ENCODE assay signal across 1 cellular context in the genomic region with DNA sequence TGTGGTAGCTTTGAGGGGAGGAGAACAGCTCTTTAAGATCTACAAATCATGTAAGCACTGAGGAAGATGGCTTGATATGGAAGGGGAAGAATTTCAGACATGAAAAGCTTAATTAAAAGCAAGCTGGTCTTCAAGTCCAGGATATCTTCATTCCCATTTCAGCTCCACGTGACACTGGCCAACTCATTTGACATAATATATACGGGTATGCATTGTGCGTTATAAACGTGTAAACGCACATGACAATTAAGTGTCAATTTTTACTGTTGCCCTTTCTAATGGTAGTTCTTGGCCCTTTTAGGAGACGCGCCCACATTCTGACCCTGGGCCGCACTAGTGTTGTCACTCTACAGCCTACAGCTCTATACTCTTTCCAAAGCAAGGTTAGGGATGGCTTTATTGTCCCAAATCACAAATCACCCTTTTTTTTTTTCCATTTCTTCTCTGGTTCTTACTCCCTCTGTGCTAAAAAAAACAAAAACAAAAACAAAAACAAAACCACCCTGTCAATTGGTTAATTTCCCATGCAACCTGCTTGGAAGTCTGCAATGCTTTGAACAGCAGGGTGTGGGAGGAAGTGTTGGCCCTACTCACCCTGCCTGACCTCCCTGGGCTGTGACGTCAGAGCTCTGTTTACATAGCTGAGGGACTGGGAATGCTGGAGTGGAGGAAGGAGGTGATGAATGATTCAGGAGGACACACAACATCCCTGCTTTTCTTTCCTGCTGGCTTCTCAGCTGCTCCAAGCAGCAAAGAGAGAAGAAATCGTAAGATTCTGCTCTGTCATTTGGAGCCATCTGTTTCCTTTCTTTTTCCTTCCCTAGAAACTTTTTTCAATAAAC.
TF ChIP-seq lines count a peak whose summit lies in the region.

No MANE protein-coding gene starts in this region.

TF ChIP-seq in HEK293, 187 proteins besides CTCF, POLR2A, EP300 and RAD21 (continued from another document and continues in another):
- TF ChIP-seq KLF16 (tag by site-specific recombination; IDR thresholded peaks at IDR 0.05) (no peak), ZFP69B (tag by site-specific recombination; IDR thresholded peaks at IDR 0.05) (no peak), KLF10 (tag by site-specific recombination; IDR thresholded peaks at IDR 0.05) (0 out of 2 replicates have a peak, but pooled peaks have one; percentile 31), ZNF133 (tag by site-specific recombination; IDR thresholded peaks at IDR 0.05) (no peak), TRIM28 (IDR thresholded peaks at IDR 0.05; ENCODE audit: borderline replicate concordance, low read length) (no peak), ZSCAN30 (tag by site-specific recombination; IDR thresholded peaks at IDR 0.05) (no peak), ZNF426 (tag by site-specific recombination; IDR thresholded peaks at IDR 0.05) (no peak), ZNF292 (tag by site-specific recombination; IDR thresholded peaks at IDR 0.05; ENCODE audit: borderline replicate concordance, low read depth) (no peak), ZNF324 (tag by site-specific recombination; IDR thresholded peaks at IDR 0.05) (no peak), ZFP41 (tag by site-specific recombination; IDR thresholded peaks at IDR 0.05; ENCODE audit: borderline replicate concordance) (no peak), KLF8 (tag by site-specific recombination; IDR thresholded peaks at IDR 0.05) (0 out of 2 replicates have a peak, but pooled peaks have one; percentile 29), SP7 (tag by site-specific recombination; IDR thresholded peaks at IDR 0.05) (peak; percentile 57; the same call in 1 of the 2 replicates), ZNF266 (tag by site-specific recombination; IDR thresholded peaks at IDR 0.05; ENCODE audit: low read depth) (no peak), ZNF549 (tag by site-specific recombination; IDR thresholded peaks at IDR 0.05) (no peak), ZNF660 (tag by site-specific recombination; IDR thresholded peaks at IDR 0.05) (no peak), ZNF529 (tag by site-specific recombination; IDR thresholded peaks at IDR 0.05; ENCODE audit: insufficient replicate concordance) (no peak), ZNF544 (tag by site-specific recombination; IDR thresholded peaks at IDR 0.05) (no peak), REPIN1 (tag by site-specific recombination; IDR thresholded peaks at IDR 0.05; ENCODE audit: low read depth) (no peak), KLF9 (tag by site-specific recombination; IDR thresholded peaks at IDR 0.05; ENCODE audit: low read depth) (no peak), ZNF311 (tag by site-specific recombination; IDR thresholded peaks at IDR 0.05; ENCODE audit: borderline replicate concordance) (no peak), ZNF792 (tag by site-specific recombination; IDR thresholded peaks at IDR 0.05) (no peak), ZNF76 (tag by site-specific recombination; IDR thresholded peaks at IDR 0.05; ENCODE audit: borderline replicate concordance, low read depth) (no peak), GLIS1 (tag by site-specific recombination; IDR thresholded peaks at IDR 0.05) (peak; percentile 82), SCRT2 (tag by site-specific recombination; IDR thresholded peaks at IDR 0.05) (no peak), ZNF747 (tag by site-specific recombination; IDR thresholded peaks at IDR 0.05) (no peak), ZNF600 (tag by site-specific recombination; IDR thresholded peaks at IDR 0.05) (peak; percentile 17; the same call in 1 of the 2 replicates), ZNF184 (tag by site-specific recombination; IDR thresholded peaks at IDR 0.05) (no peak), ZNF701 (tag by site-specific recombination; IDR thresholded peaks at IDR 0.05) (no peak), ZNF423 (tag by site-specific recombination; IDR thresholded peaks at IDR 0.05) (no peak), ZNF837 (tag by site-specific recombination; IDR thresholded peaks at IDR 0.05) (no peak)
- TF ChIP-seq, protein P1, sequence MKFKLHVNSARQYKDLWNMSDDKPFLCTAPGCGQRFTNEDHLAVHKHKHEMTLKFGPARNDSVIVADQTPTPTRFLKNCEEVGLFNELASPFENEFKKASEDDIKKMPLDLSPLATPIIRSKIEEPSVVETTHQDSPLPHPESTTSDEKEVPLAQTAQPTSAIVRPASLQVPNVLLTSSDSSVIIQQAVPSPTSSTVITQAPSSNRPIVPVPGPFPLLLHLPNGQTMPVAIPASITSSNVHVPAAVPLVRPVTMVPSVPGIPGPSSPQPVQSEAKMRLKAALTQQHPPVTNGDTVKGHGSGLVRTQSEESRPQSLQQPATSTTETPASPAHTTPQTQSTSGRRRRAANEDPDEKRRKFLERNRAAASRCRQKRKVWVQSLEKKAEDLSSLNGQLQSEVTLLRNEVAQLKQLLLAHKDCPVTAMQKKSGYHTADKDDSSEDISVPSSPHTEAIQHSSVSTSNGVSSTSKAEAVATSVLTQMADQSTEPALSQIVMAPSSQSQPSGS (tag by site-specific recombination; IDR thresholded peaks at IDR 0.05; ENCODE audit: low read depth), result peak; percentile 78
- TF ChIP-seq, protein P2, sequence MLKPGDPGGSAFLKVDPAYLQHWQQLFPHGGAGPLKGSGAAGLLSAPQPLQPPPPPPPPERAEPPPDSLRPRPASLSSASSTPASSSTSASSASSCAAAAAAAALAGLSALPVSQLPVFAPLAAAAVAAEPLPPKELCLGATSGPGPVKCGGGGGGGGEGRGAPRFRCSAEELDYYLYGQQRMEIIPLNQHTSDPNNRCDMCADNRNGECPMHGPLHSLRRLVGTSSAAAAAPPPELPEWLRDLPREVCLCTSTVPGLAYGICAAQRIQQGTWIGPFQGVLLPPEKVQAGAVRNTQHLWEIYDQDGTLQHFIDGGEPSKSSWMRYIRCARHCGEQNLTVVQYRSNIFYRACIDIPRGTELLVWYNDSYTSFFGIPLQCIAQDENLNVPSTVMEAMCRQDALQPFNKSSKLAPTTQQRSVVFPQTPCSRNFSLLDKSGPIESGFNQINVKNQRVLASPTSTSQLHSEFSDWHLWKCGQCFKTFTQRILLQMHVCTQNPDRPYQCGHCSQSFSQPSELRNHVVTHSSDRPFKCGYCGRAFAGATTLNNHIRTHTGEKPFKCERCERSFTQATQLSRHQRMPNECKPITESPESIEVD (tag by site-specific recombination; IDR thresholded peaks at IDR 0.05), result no peak
- TF ChIP-seq, protein P3, sequence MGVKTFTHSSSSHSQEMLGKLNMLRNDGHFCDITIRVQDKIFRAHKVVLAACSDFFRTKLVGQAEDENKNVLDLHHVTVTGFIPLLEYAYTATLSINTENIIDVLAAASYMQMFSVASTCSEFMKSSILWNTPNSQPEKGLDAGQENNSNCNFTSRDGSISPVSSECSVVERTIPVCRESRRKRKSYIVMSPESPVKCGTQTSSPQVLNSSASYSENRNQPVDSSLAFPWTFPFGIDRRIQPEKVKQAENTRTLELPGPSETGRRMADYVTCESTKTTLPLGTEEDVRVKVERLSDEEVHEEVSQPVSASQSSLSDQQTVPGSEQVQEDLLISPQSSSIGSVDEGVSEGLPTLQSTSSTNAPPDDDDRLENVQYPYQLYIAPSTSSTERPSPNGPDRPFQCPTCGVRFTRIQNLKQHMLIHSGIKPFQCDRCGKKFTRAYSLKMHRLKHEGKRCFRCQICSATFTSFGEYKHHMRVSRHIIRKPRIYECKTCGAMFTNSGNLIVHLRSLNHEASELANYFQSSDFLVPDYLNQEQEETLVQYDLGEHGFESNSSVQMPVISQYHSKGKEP (tag by site-specific recombination; IDR thresholded peaks at IDR 0.05), result no peak
- TF ChIP-seq, protein P4, sequence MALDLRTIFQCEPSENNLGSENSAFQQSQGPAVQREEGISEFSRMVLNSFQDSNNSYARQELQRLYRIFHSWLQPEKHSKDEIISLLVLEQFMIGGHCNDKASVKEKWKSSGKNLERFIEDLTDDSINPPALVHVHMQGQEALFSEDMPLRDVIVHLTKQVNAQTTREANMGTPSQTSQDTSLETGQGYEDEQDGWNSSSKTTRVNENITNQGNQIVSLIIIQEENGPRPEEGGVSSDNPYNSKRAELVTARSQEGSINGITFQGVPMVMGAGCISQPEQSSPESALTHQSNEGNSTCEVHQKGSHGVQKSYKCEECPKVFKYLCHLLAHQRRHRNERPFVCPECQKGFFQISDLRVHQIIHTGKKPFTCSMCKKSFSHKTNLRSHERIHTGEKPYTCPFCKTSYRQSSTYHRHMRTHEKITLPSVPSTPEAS (tag by site-specific recombination; IDR thresholded peaks at IDR 0.05), result no peak
- TF ChIP-seq, protein P5, sequence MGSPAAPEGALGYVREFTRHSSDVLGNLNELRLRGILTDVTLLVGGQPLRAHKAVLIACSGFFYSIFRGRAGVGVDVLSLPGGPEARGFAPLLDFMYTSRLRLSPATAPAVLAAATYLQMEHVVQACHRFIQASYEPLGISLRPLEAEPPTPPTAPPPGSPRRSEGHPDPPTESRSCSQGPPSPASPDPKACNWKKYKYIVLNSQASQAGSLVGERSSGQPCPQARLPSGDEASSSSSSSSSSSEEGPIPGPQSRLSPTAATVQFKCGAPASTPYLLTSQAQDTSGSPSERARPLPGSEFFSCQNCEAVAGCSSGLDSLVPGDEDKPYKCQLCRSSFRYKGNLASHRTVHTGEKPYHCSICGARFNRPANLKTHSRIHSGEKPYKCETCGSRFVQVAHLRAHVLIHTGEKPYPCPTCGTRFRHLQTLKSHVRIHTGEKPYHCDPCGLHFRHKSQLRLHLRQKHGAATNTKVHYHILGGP (tag by site-specific recombination; IDR thresholded peaks at IDR 0.05), result no peak
- TF ChIP-seq, protein P6, sequence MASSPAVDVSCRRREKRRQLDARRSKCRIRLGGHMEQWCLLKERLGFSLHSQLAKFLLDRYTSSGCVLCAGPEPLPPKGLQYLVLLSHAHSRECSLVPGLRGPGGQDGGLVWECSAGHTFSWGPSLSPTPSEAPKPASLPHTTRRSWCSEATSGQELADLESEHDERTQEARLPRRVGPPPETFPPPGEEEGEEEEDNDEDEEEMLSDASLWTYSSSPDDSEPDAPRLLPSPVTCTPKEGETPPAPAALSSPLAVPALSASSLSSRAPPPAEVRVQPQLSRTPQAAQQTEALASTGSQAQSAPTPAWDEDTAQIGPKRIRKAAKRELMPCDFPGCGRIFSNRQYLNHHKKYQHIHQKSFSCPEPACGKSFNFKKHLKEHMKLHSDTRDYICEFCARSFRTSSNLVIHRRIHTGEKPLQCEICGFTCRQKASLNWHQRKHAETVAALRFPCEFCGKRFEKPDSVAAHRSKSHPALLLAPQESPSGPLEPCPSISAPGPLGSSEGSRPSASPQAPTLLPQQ (tag by site-specific recombination; IDR thresholded peaks at IDR 0.05), result no peak
- TF ChIP-seq, protein P7, sequence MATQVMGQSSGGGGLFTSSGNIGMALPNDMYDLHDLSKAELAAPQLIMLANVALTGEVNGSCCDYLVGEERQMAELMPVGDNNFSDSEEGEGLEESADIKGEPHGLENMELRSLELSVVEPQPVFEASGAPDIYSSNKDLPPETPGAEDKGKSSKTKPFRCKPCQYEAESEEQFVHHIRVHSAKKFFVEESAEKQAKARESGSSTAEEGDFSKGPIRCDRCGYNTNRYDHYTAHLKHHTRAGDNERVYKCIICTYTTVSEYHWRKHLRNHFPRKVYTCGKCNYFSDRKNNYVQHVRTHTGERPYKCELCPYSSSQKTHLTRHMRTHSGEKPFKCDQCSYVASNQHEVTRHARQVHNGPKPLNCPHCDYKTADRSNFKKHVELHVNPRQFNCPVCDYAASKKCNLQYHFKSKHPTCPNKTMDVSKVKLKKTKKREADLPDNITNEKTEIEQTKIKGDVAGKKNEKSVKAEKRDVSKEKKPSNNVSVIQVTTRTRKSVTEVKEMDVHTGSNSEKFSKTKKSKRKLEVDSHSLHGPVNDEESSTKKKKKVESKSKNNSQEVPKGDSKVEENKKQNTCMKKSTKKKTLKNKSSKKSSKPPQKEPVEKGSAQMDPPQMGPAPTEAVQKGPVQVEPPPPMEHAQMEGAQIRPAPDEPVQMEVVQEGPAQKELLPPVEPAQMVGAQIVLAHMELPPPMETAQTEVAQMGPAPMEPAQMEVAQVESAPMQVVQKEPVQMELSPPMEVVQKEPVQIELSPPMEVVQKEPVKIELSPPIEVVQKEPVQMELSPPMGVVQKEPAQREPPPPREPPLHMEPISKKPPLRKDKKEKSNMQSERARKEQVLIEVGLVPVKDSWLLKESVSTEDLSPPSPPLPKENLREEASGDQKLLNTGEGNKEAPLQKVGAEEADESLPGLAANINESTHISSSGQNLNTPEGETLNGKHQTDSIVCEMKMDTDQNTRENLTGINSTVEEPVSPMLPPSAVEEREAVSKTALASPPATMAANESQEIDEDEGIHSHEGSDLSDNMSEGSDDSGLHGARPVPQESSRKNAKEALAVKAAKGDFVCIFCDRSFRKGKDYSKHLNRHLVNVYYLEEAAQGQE (tag by site-specific recombination; IDR thresholded peaks at IDR 0.05), result no peak
- TF ChIP-seq, protein P8, sequence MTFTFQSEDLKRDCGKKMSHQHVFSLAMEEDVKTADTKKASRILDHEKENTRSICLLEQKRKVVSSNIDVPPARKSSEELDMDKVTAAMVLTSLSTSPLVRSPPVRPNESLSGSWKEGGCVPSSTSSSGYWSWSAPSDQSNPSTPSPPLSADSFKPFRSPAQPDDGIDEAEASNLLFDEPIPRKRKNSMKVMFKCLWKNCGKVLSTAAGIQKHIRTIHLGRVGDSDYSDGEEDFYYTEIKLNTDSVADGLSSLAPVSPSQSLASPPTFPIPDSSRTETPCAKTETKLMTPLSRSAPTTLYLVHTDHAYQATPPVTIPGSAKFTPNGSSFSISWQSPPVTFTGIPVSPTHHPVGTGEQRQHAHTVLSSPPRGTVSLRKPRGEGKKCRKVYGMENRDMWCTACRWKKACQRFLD (tag by site-specific recombination; IDR thresholded peaks at IDR 0.05), result no peak
- TF ChIP-seq, protein P9, sequence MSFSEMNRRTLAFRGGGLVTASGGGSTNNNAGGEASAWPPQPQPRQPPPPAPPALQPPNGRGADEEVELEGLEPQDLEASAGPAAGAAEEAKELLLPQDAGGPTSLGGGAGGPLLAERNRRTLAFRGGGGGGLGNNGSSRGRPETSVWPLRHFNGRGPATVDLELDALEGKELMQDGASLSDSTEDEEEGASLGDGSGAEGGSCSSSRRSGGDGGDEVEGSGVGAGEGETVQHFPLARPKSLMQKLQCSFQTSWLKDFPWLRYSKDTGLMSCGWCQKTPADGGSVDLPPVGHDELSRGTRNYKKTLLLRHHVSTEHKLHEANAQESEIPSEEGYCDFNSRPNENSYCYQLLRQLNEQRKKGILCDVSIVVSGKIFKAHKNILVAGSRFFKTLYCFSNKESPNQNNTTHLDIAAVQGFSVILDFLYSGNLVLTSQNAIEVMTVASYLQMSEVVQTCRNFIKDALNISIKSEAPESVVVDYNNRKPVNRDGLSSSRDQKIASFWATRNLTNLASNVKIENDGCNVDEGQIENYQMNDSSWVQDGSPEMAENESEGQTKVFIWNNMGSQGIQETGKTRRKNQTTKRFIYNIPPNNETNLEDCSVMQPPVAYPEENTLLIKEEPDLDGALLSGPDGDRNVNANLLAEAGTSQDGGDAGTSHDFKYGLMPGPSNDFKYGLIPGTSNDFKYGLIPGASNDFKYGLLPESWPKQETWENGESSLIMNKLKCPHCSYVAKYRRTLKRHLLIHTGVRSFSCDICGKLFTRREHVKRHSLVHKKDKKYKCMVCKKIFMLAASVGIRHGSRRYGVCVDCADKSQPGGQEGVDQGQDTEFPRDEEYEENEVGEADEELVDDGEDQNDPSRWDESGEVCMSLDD (tag by site-specific recombination; IDR thresholded peaks at IDR 0.05), result no peak
- TF ChIP-seq, protein P10, sequence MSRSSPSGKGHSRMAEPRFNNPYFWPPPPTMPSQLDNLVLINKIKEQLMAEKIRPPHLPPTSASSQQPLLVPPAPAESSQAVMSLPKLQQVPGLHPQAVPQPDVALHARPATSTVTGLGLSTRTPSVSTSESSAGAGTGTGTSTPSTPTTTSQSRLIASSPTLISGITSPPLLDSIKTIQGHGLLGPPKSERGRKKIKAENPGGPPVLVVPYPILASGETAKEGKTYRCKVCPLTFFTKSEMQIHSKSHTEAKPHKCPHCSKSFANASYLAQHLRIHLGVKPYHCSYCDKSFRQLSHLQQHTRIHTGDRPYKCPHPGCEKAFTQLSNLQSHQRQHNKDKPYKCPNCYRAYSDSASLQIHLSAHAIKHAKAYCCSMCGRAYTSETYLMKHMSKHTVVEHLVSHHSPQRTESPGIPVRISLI (tag by site-specific recombination; IDR thresholded peaks at IDR 0.05), result no peak
